Comparison of ENCODE assay signal across 9 cellular contexts in the genomic region with DNA sequence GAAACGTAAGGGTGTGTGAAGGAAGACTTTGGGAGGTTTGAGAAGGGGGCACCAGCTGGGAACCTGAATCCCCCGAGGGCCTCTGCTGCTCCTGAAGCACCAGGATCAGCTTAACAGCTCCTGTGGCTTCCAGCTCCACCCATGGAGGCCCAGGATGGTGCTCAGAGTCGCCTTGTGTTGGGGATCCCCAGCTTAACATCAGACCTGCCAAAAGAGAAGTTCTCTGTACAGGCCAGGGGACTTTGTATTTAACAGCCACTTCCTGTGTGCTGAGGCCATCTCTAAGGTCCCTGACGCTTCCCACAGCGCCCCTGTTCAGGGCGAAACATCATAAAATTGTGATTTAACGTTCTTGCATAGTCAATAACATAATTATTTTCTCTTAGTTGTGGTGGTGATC.
DNase-seq lines count a peak whose midpoint lies in the region; ATAC-seq and TF ChIP-seq lines count a peak whose summit lies in the region.
"Had no signal": no experiment of that assay in that cellular context is flagged by ENCODE, and none has a peak within 500 bp of the region (broad histone marks: within the 10 kb centered on the region; RNA-seq: fewer than 3 reads in every experiment).

No MANE protein-coding gene starts in this region.

- H3K36me3 ChIP-seq in stomach (peaks cover 1 to 14% (median 5%) of the 10 kb centered on the region in 4 donors), mammary epithelial cell (ENCODE audit: insufficient read depth, low read length) (no peaks in the 10 kb centered on the region)

- no peak overlapping the region for H3K4me3 Mint-ChIP-seq in activated T-cell treated with anti-CD3 and anti-CD28 coated beads, Interleukin-2, amount 50 U/mL, for 4 hours
- no peak overlapping the region for H3K4me3 Mint-ChIP-seq in activated CD4-positive, alpha-beta memory T cell treated with anti-CD3 and anti-CD28 coated beads, Interleukin-2, amount 10 ng/mL, durations not matched to agents 7 days and 5 days
- H3K4me3 Mint-ChIP-seq in Calu3 (ENCODE audit: low read depth, unreplicated experiment) = no peak overlapping the region

- TF ChIP-seq CTCF in stomach (IDR thresholded peaks at IDR 0.05) = no peak
- no peak for TF ChIP-seq CTCF in Calu3 (IDR thresholded peaks at IDR 0.05; ENCODE audit: unreplicated experiment)
- no peak for TF ChIP-seq CTCF in mammary epithelial cell (conservative IDR thresholded peaks at IDR 0.05 in 1 of 2, IDR thresholded peaks at IDR 0.05 in 1 of 2; ENCODE audit: extremely low read depth in 1 of 2, insufficient read depth in 1 of 2, low read depth in 1 of 2, low read length in 2 of 2)

- peaks cover 55% of the 10 kb centered on the region for H3K36me3 Mint-ChIP-seq in activated T-cell treated with anti-CD3 and anti-CD28 coated beads, Interleukin-2, amount 50 U/mL, for 4 hours (ENCODE audit: insufficient read depth)
- H3K36me3 Mint-ChIP-seq in activated CD4-positive, alpha-beta memory T cell treated with anti-CD3 and anti-CD28 coated beads, Interleukin-2, amount 10 ng/mL, durations not matched to agents 7 days and 5 days (ENCODE audit: low read depth) = peaks cover 71% of the 10 kb centered on the region
- H3K36me3 Mint-ChIP-seq in Calu3 (ENCODE audit: insufficient read depth, unreplicated experiment) = peaks cover 9% of the 10 kb centered on the region

- peak overlapping the region; percentile 54 for H3K27ac Mint-ChIP-seq in activated CD4-positive, alpha-beta memory T cell treated with anti-CD3 and anti-CD28 coated beads, Interleukin-2, amount 10 ng/mL, durations not matched to agents 7 days and 5 days
- H3K27ac Mint-ChIP-seq in Calu3 (ENCODE audit: unreplicated experiment) = no peak overlapping the region

- CTCF ChIA-PET in activated CD4-positive, alpha-beta memory T cell treated with anti-CD3 and anti-CD28 coated beads, Interleukin-2, amount 10 ng/mL, durations not matched to agents 7 days and 5 days (lab: Charles Lee) = interaction anchor here (0.7 to 1.4 kb wide), 2 partner anchors 9 to 35 kb away, joined by 3 read pairs; no protein-coding TSS in a partner anchor
- CTCF ChIA-PET in Calu3 (lab: Charles Lee) = no interaction called here
- CTCF ChIA-PET in mammary epithelial cell (lab: Charles Lee; ENCODE audit: low non-redundant PET) = no interaction called here

- H2AFZ ChIP-seq in mammary epithelial cell (ENCODE audit: low read depth, low read length) = no peak overlapping the region

- H3K79me2 ChIP-seq in mammary epithelial cell (ENCODE audit: insufficient read depth, low read length) = peaks cover 76% of the 10 kb centered on the region

- intact Hi-C loops in stomach (cut with DNase I; ENCODE audit: low total_unique reads) = no loop called here
- intact Hi-C loops in Calu3 (cut with micrococcal nuclease; ENCODE audit: unreplicated experiment) = no loop called here
- intact Hi-C loops in mammary epithelial cell (cut with micrococcal nuclease) = no loop called here

- no peaks in the 10 kb centered on the region for H4K20me1 ChIP-seq in mammary epithelial cell (ENCODE audit: insufficient read depth, low read length)

- POLR2A ChIA-PET in activated CD4-positive, alpha-beta memory T cell treated with anti-CD3 and anti-CD28 coated beads, Interleukin-2, amount 10 ng/mL, durations not matched to agents 7 days and 5 days (lab: Charles Lee) = interaction anchor here (0.9 to 1.7 kb wide), 2 partner anchors 10 to 41 kb away, joined by 3 to 7 read pairs; no protein-coding TSS in a partner anchor

- peaks cover 74% of the 10 kb centered on the region for H3K4me1 Mint-ChIP-seq in activated T-cell treated with anti-CD3 and anti-CD28 coated beads, Interleukin-2, amount 50 U/mL, for 4 hours (ENCODE audit: low read depth)
- H3K4me1 Mint-ChIP-seq in activated CD4-positive, alpha-beta memory T cell treated with anti-CD3 and anti-CD28 coated beads, Interleukin-2, amount 10 ng/mL, durations not matched to agents 7 days and 5 days = peaks cover 68% of the 10 kb centered on the region
- no peaks in the 10 kb centered on the region for H3K4me1 Mint-ChIP-seq in Calu3 (ENCODE audit: low read depth, unreplicated experiment)

- peaks cover 1% of the 10 kb centered on the region for H3K9me3 Mint-ChIP-seq in activated T-cell treated with anti-CD3 and anti-CD28 coated beads, Interleukin-2, amount 50 U/mL, for 4 hours
- peaks cover 3% of the 10 kb centered on the region for H3K9me3 Mint-ChIP-seq in activated CD4-positive, alpha-beta memory T cell treated with anti-CD3 and anti-CD28 coated beads, Interleukin-2, amount 10 ng/mL, durations not matched to agents 7 days and 5 days
- no peaks in the 10 kb centered on the region for H3K9me3 Mint-ChIP-seq in Calu3 (ENCODE audit: low read depth, unreplicated experiment)

- H3K27ac ChIP-seq in stomach (peak overlapping the region in 3 of 5 donors; percentile 15 to 23 (median 19)), mammary epithelial cell (ENCODE audit: insufficient read depth, low read depth, low read length) (no peak overlapping the region)
- H3K27ac ChIP-seq: SJCRH30 had no signal

- dilution Hi-C loops in mammary epithelial cell (cut with HindIII; ENCODE audit: low sequenced_read_pairs) = no loop called here

- TF ChIP-seq EP300 in stomach (IDR thresholded peaks at IDR 0.05) = no peak

- in situ Hi-C loops in mammary epithelial cell (cut with MboI; ENCODE audit: low sequenced_read_pairs in 2 of 2) = no loop called here

- no peak overlapping the region for H3K9ac ChIP-seq in mammary epithelial cell (ENCODE audit: insufficient read depth, low read length)

- H3K9me3 ChIP-seq in stomach (peaks cover 0 to 3% (median 0%) of the 10 kb centered on the region in 4 donors), mammary epithelial cell (replicated peaks; ENCODE audit: insufficient read depth, low read length) (no peaks in the 10 kb centered on the region)

- H3K4me3 ChIP-seq in stomach = no peak overlapping the region
- H3K4me3 ChIP-seq in mammary epithelial cell (replicated peaks in 1 of 3; ENCODE audit: insufficient read depth in 1 of 3, low read depth in 2 of 3, low read length in 3 of 3) = no peak overlapping the region
- H3K4me3 ChIP-seq: SJCRH30 had no signal

- H3K4me1 ChIP-seq in stomach = peaks cover 0 to 55% (median 30%) of the 10 kb centered on the region in 4 donors
- H3K4me1 ChIP-seq in mammary epithelial cell (ENCODE audit: insufficient read depth, low read length) = peaks cover 2% of the 10 kb centered on the region

- no peaks in the 10 kb centered on the region for H3K27me3 ChIP-seq in stomach
- H3K27me3 ChIP-seq in mammary epithelial cell (ENCODE audit: insufficient read depth, low read length) = no peaks in the 10 kb centered on the region
- H3K27me3 ChIP-seq: SJCRH30 had no signal

- DNase-seq in activated T-cell treated with anti-CD3 and anti-CD28 coated beads, Interleukin-2, amount 50 U/mL, for 4 hours = no peak
- no peak for DNase-seq in activated T-cell treated with anti-CD3 and anti-CD28 coated beads for 4 hours
- DNase-seq in activated CD4-positive, alpha-beta memory T cell treated with anti-CD3 and anti-CD28 coated beads, Interleukin-2, amount 10 ng/mL, durations not matched to agents 7 days and 5 days = no peak
- no peak for DNase-seq in stomach
- DNase-seq in NCI-H2081 treated with DMSO at 0.1 percent for 48 hours (lab: John Stamatoyannopoulos, UW) = no peak
- no peak for DNase-seq in Calu3
- DNase-seq in mammary epithelial cell = no peak

- no peak for TF ChIP-seq POLR2A in stomach (IDR thresholded peaks at IDR 0.05)

- BruUV-seq in Calu3 (replicated peaks; lab: Mats Ljungman, UMichigan) (no TSS peak), mammary epithelial cell (replicated peaks; lab: Mats Ljungman, UMichigan) (no TSS peak)

- H3K4me2 ChIP-seq in mammary epithelial cell (ENCODE audit: insufficient read depth, low read depth, low read length) = no peak overlapping the region

- H3K27me3 Mint-ChIP-seq in activated T-cell treated with anti-CD3 and anti-CD28 coated beads, Interleukin-2, amount 50 U/mL, for 4 hours (ENCODE audit: low read depth) = no peaks in the 10 kb centered on the region
- H3K27me3 Mint-ChIP-seq in activated CD4-positive, alpha-beta memory T cell treated with anti-CD3 and anti-CD28 coated beads, Interleukin-2, amount 10 ng/mL, durations not matched to agents 7 days and 5 days = no peaks in the 10 kb centered on the region
- no peaks in the 10 kb centered on the region for H3K27me3 Mint-ChIP-seq in Calu3 (ENCODE audit: unreplicated experiment)

- WGBS in stomach, 5 donors = 55 to 69% (median 66%) methylated on average over 7 of the region's 7 CpGs
- WGBS in mammary epithelial cell (ENCODE audit: low coverage, missing lambda C conversion rate) = 58% methylated on average over 6 of the region's 7 CpGs

- ATAC-seq in activated T-cell treated with anti-CD3 and anti-CD28 coated beads, Interleukin-2, amount 50 U/mL, for 4 hours = peak; percentile 82 to 84
- ATAC-seq in HG02885 (IDR thresholded peaks at IDR 0.05; ENCODE audit: poor library complexity, unreplicated experiment) = peak; percentile 95
